19 cellular contexts compared by ENCODE assay signal in genomic region chr4:27397886-27398285, GRCh38.
A peak's percentile ranks its signal among the peaks of the same experiment; 100 is the strongest.
DNase-seq lines count a peak whose midpoint lies in the region; ATAC-seq and TF ChIP-seq lines count a peak whose summit lies in the region.
"Had no signal": no experiment of that assay in that cellular context is flagged by ENCODE, and none has a peak within 500 bp of the region (broad histone marks: within the 10 kb centered on the region; RNA-seq: fewer than 3 reads in every experiment).

No MANE protein-coding gene starts in this region.

- TF ChIP-seq CTCF in fibroblast of pulmonary artery (IDR thresholded peaks at IDR 0.05; ENCODE audit: low read length, missing control alignments) = no peak

- peak; percentile 43 for DNase-seq in GM04504 (ENCODE audit: low read depth)
- peak; percentile 13 for DNase-seq in amniotic epithelial cell (ENCODE audit: low read depth)
- DNase-seq in fibroblast of pulmonary artery (ENCODE audit: low read depth) = peak; percentile 67
- DNase-seq in stromal cell of bone marrow (ENCODE audit: low read depth) = peak; percentile 45
- no peak for DNase-seq in AML-193 (lab: John Stamatoyannopoulos, UW)
- DNase-seq: activated CD4-positive, alpha-beta T cell treated with anti-CD3 and anti-CD28 coated beads for 1 hour; C1 segment of cervical spinal cord; cerebellar nuclear complex; H9; midbrain; NCI-H187 treated with DMSO at 0.1 percent for 48 hours; NCI-H345; nephron progenitor cell; posterior cingulate gyrus; RPMI8226; stimulated activated CD4-positive, alpha-beta T cell treated with anti-CD3 and anti-CD28 coated beads, Interleukin-4, amount 100 ng/mL, for 1 hour; stomach had no signal

- ATAC-seq in HG02884 (IDR thresholded peaks at IDR 0.05; ENCODE audit: unreplicated experiment) (no peak), GM21515 (IDR thresholded peaks at IDR 0.05; ENCODE audit: unreplicated experiment) (no peak)

- H3K4me3 ChIP-seq in fibroblast of pulmonary artery (replicated peaks; ENCODE audit: low read depth, low read length) = no peak overlapping the region
- H3K4me3 ChIP-seq: stomach had no signal

Comparison
In these comparisons a context has a peak if more than half of its experiments do, and no peak if none do; other contexts are left out.
1. DNase-seq: peak in GM04504 (single experiment), amniotic epithelial cell (single experiment), fibroblast of pulmonary artery (single experiment) and stromal cell of bone marrow (single experiment); none in AML-193 (0 of 2).